Comparison of ENCODE assay signal across 1 cellular context in genomic region chr22:43811777-43812148, GRCh38.
TF ChIP-seq lines count a peak whose summit lies in the region.

No MANE protein-coding gene starts in this region.

TF ChIP-seq in GM23338, 12 proteins besides CTCF, POLR2A, EP300 and RAD21 (continued from another document):
- no peak for TF ChIP-seq ZNF462 (CRISPR knock-in tag; IDR thresholded peaks at IDR 0.05)
- no peak for TF ChIP-seq CREB1 (CRISPR knock-in tag; IDR thresholded peaks at IDR 0.05; ENCODE audit: low read depth)
- TF ChIP-seq EZH2phosphoT487 (IDR thresholded peaks at IDR 0.05; ENCODE audit: unreplicated experiment), result no peak
- TF ChIP-seq POLR2AphosphoS5 (IDR thresholded peaks at IDR 0.05; ENCODE audit: low read depth), result no peak
- no peak for TF ChIP-seq ZNF331 (CRISPR knock-in tag; IDR thresholded peaks at IDR 0.05; ENCODE audit: low read depth)
- TF ChIP-seq ZNF114 (CRISPR knock-in tag; IDR thresholded peaks at IDR 0.05), result no peak
- TF ChIP-seq EZH2 (IDR thresholded peaks at IDR 0.05; ENCODE audit: low read depth, unreplicated experiment), result no peak
- no peak for TF ChIP-seq ETS1 (IDR thresholded peaks at IDR 0.05)
- no peak for TF ChIP-seq STAT1 (IDR thresholded peaks at IDR 0.05; ENCODE audit: unreplicated experiment)
- no peak for TF ChIP-seq REST (IDR thresholded peaks at IDR 0.05; ENCODE audit: unreplicated experiment)
- TF ChIP-seq NANOG (IDR thresholded peaks at IDR 0.05; ENCODE audit: borderline replicate concordance), result no peak
